In the genomic region with DNA sequence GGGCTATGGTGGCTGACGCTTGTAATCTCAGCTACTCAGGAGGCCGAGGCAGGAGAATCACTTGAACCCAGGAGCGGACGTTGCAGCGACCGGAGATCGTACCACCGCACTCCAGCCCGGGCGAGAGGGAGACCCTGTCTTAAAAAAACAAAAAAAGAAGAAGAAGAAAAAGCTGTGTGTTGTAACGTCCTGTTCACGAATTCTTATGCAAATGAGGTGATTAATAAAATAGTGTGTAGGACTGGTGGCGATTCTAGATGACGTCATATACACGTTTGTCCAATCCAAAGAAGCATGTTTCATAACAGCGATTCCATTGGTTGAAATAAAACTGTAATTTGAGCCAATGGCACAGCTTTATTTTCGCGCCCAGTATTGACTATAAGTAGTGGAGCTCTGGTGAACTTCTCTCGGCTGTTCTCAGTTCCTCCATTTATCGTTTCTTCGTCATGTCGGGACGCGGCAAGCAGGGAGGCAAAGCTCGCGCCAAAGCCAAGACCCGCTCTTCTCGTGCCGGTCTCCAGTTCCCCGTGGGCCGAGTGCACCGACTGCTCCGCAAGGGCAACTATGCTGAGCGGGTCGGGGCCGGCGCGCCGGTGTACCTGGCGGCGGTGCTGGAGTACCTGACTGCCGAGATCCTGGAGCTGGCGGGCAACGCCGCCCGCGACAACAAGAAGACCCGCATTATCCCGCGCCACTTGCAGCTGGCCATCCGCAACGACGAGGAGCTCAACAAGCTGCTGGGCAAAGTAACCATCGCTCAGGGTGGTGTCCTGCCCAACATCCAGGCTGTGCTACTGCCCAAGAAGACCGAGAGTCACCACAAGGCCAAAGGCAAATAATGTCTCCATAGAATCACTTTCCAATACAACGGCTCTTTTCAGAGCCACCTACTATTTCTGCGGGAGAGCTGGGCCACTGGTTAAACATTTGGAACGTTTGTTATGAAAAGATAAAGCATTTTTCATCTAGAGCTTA, we compare ENCODE assay signal across 8 cellular contexts. TPM values are rescaled to one million over a fixed set of nuclear protein-coding genes. Genes with fewer than 3 reads are reported as not detected.
A peak's percentile ranks its signal among the peaks of the same experiment; 100 is the strongest.
DNase-seq lines count a peak whose midpoint lies in the region; ATAC-seq and TF ChIP-seq lines count a peak whose summit lies in the region.

No MANE protein-coding gene starts in this region.

- H3K4me1 ChIP-seq in duodenal mucosa (ENCODE audit: control insufficient read depth in 1 of 2, insufficient read depth in 2 of 2, low read length in 2 of 2) (peaks cover 12 to 29% of the 10 kb centered on the region in 2 donors), right lobe of liver (peaks cover 0 to 18% (median 7%) of the 10 kb centered on the region in 4 donors)

- peak; percentile 57 for ATAC-seq in GM19372 (IDR thresholded peaks at IDR 0.05; ENCODE audit: low read depth, unreplicated experiment)
- ATAC-seq in HG03460 (IDR thresholded peaks at IDR 0.05; ENCODE audit: unreplicated experiment), result peak; percentile 45
- ATAC-seq in right lobe of liver, result peak; percentile 84 to 89 (median 85)

- H3K9me3 ChIP-seq in duodenal mucosa (ENCODE audit: control insufficient read depth in 1 of 2, low read length in 2 of 2) (no peaks in the 10 kb centered on the region), right lobe of liver (no peaks in the 10 kb centered on the region)

- under 1% methylated on average over 32 of the region's 58 CpGs for WGBS in right lobe of liver (ENCODE audit: insufficient coverage, low coverage, low lambda C conversion rate, missing lambda C conversion rate)

- H3K27me3 ChIP-seq in duodenal mucosa (ENCODE audit: control insufficient read depth in 1 of 2, insufficient read depth in 2 of 2, low read length in 2 of 2) (no peaks in the 10 kb centered on the region), right lobe of liver (no peaks in the 10 kb centered on the region)

- intact Hi-C loops in activated CD4-positive, alpha-beta T cell treated with anti-CD3 and anti-CD28 coated beads, Interleukin-2, amount 10 ng/mL, durations not matched to agents 24 days and 14 days (cut with micrococcal nuclease), result loop anchor here (1.0 to 10.0 kb wide), 7 partner anchors 8 to 1833 kb away; a partner anchor contains a TSS
- intact Hi-C loops in right lobe of liver (cut with DNase I), result no loop called here

- H3K36me3 Mint-ChIP-seq in activated CD4-positive, alpha-beta T cell treated with anti-CD3 and anti-CD28 coated beads, Interleukin-2, amount 10 ng/mL, durations not matched to agents 24 days and 14 days (ENCODE audit: low read depth), result no peaks in the 10 kb centered on the region

- H3K27ac ChIP-seq in C4-2B (peak overlapping the region; percentile 90), duodenal mucosa (ENCODE audit: low read depth, low read length) (peak overlapping the region; percentile 80), right lobe of liver (peak overlapping the region; percentile 19 to 68 (median 49))

- H3K27me3 Mint-ChIP-seq in activated CD4-positive, alpha-beta T cell treated with anti-CD3 and anti-CD28 coated beads, Interleukin-2, amount 10 ng/mL, durations not matched to agents 24 days and 14 days, result peaks cover 2% of the 10 kb centered on the region

- peak; percentile 57 to 92 for DNase-seq in NCI-H524 (lab: John Stamatoyannopoulos, UW)
- DNase-seq in activated CD4-positive, alpha-beta T cell treated with anti-CD3 and anti-CD28 coated beads, Interleukin-2, amount 10 ng/mL, durations not matched to agents 24 days and 14 days, result peak; percentile 95
- peak; percentile 63 to 78 (median 67) for DNase-seq in right lobe of liver
- DNase-seq in stimulated activated CD4-positive, alpha-beta T cell treated with anti-CD3 and anti-CD28 coated beads, TNF-alpha, amount 100 ng/mL, for 24 hours (ENCODE audit: low read depth in 3 of 3), result peak in 2 of 3 experiments; percentile 38 to 73

- H3K27ac Mint-ChIP-seq in activated CD4-positive, alpha-beta T cell treated with anti-CD3 and anti-CD28 coated beads, Interleukin-2, amount 10 ng/mL, durations not matched to agents 24 days and 14 days, result peak overlapping the region; percentile 100

- peak overlapping the region; percentile 78 to 85 for H3K4me3 ChIP-seq in duodenal mucosa (ENCODE audit: low read depth in 1 of 2, low read length in 2 of 2)
- H3K4me3 ChIP-seq in right lobe of liver, result peak overlapping the region; percentile 63 to 73 (median 66)

- H3K9ac ChIP-seq in duodenal mucosa (ENCODE audit: low read depth in 1 of 2, low read length in 2 of 2), result peak overlapping the region; percentile 72 to 77

- peaks cover 58% of the 10 kb centered on the region for H3K4me1 Mint-ChIP-seq in activated CD4-positive, alpha-beta T cell treated with anti-CD3 and anti-CD28 coated beads, Interleukin-2, amount 10 ng/mL, durations not matched to agents 24 days and 14 days

- peak; percentile 83 for TF ChIP-seq POLR2A in right lobe of liver (IDR thresholded peaks at IDR 0.05)

- H3K4me3 Mint-ChIP-seq in activated CD4-positive, alpha-beta T cell treated with anti-CD3 and anti-CD28 coated beads, Interleukin-2, amount 10 ng/mL, durations not matched to agents 24 days and 14 days, result peak overlapping the region; percentile 97

- no peak for TF ChIP-seq CTCF in C4-2B (conservative IDR thresholded peaks at IDR 0.05)
- TF ChIP-seq CTCF in right lobe of liver (IDR thresholded peaks at IDR 0.05), result no peak

- no peaks in the 10 kb centered on the region for H3K36me3 ChIP-seq in duodenal mucosa (ENCODE audit: control insufficient read depth in 1 of 2, insufficient read depth in 2 of 2, low read length in 2 of 2)
- H3K36me3 ChIP-seq in right lobe of liver, result no peaks in the 10 kb centered on the region

- no peaks in the 10 kb centered on the region for H3K9me3 Mint-ChIP-seq in activated CD4-positive, alpha-beta T cell treated with anti-CD3 and anti-CD28 coated beads, Interleukin-2, amount 10 ng/mL, durations not matched to agents 24 days and 14 days

RNA-seq across cellular contexts. Expression of gene OR2B2, which starts 47.0 kb away (rescaled TPM):
- total RNA-seq in activated CD4-positive, alpha-beta T cell treated with anti-CD3 and anti-CD28 coated beads, Interleukin-2, amount 10 ng/mL, durations not matched to agents 24 days and 14 days, result not detected in 2 replicates
- total RNA-seq in right lobe of liver, result not detected

Comparison
In these comparisons a context has a peak if more than half of its experiments do, and no peak if none do; other contexts are left out.
1. Peak in every context shown above with its lines: DNase-seq, ATAC-seq, H3K4me3 ChIP-seq and H3K27ac ChIP-seq.